Comparison of ENCODE assay signal across 40 cellular contexts in genomic region chr18:62758591-62758990, GRCh38. TPM values are rescaled to one million over a fixed set of nuclear protein-coding genes. Genes with fewer than 3 reads are reported as not detected.
DNase-seq lines count a peak whose midpoint lies in the region; ATAC-seq and TF ChIP-seq lines count a peak whose summit lies in the region.
"Had no signal": no experiment of that assay in that cellular context is flagged by ENCODE, and none has a peak within 500 bp of the region (broad histone marks: within the 10 kb centered on the region; RNA-seq: fewer than 3 reads in every experiment).

No MANE protein-coding gene starts in this region.

- peak overlapping the region; percentile 89 for H3K27ac ChIP-seq in PC-3 (ENCODE audit: low read length)
- peak overlapping the region; percentile 94 for H3K27ac ChIP-seq in iPS-18a (ENCODE audit: low read length)
- no peak overlapping the region for H3K27ac ChIP-seq in hepatocyte
- H3K27ac ChIP-seq: cardiac muscle cell, coronary artery, heart right ventricle, HL-60, neutrophil, prostate gland, right lobe of liver, WERI-Rb-1 had no signal

- DNase-seq in PC-3: no peak
- peak; percentile 46 for DNase-seq in dermis blood vessel endothelial cell
- no peak for DNase-seq in stimulated activated naive B cell treated with anti-CD40 and anti-IgM and Interleukin-4, amounts not matched to agents 10 μg/mL and 1 μg/mL and 100 μg/mL, for 72 hours
- no peak for DNase-seq in middle frontal gyrus (ENCODE audit: extremely low spot score, low spot score)
- no peak for DNase-seq in hepatocyte (ENCODE audit: low spot score)
- DNase-seq in stimulated activated naive CD4-positive, alpha-beta T cell treated with Interleukin-2 at 50 U/mL for 16 hours (lab: John Stamatoyannopoulos, UW): no peak
- DNase-seq: activated CD4-positive, alpha-beta T cell treated with anti-CD3 and anti-CD28 coated beads, Interleukin-2, amount 10 ng/mL, durations not matched to agents 24 days and 14 days; activated CD8-positive, alpha-beta memory T cell treated with anti-CD3 and anti-CD28 coated beads for 24 hours; activated effector memory CD4-positive, alpha-beta T cell treated with Interleukin-2 at 50 U/mL for 16 hours; activated T-cell treated with anti-CD3 and anti-CD28 coated beads for 4 hours; amygdala; DMS79; effector memory CD8-positive, alpha-beta T cell; foreskin melanocyte; GDM1; heart right ventricle; immature natural killer cell; left colon; mesenchymal stem cell; NCI-H1436; NCI-H2081; NCI-H345; NCI-H69; right lobe of liver; stimulated activated CD8-positive, alpha-beta memory T cell treated with anti-CD3 and anti-CD28 coated beads, Interleukin-4, amount 100 ng/mL, for 48 hours; stomach; SW 1271; T-helper 9 cell; WERI-Rb-1 had no signal

- H3K4me2 ChIP-seq in PC-3 (ENCODE audit: low read length): peak overlapping the region; percentile 81
- H3K4me2 ChIP-seq in hepatocyte: no peak overlapping the region

- peaks cover 29 to 36% of the 10 kb centered on the region in 2 donors for H3K36me3 Mint-ChIP-seq in stimulated activated naive B cell treated with anti-CD40 and anti-IgM and Interleukin-4, amounts not matched to agents 10 μg/mL and 1 μg/mL and 100 μg/mL, for 72 hours
- H3K36me3 Mint-ChIP-seq: activated naive CD4-positive, alpha-beta T cell treated with anti-CD3 and anti-CD28 coated beads, Interleukin-2, amount 50 U/mL, for 72 hours had no signal

- BruUV-seq in PC-3 (replicated peaks; lab: Mats Ljungman, UMichigan): no TSS peak

- H3K4me3 ChIP-seq in PC-3 (ENCODE audit: low read length) (peak overlapping the region; percentile 13; the same call in 1 of the 2 replicates), iPS-18a (ENCODE audit: low read length) (peak overlapping the region; percentile 43), hepatocyte (no peak overlapping the region)
- H3K4me3 ChIP-seq: cardiac muscle cell, coronary artery, heart right ventricle, prostate gland, right lobe of liver, SJCRH30, stomach had no signal

- H3K27me3 ChIP-seq in PC-3 (ENCODE audit: low read length): no peaks in the 10 kb centered on the region
- H3K27me3 ChIP-seq in iPS-18a (ENCODE audit: control insufficient read depth, insufficient read depth, low read length): no peaks in the 10 kb centered on the region
- no peaks in the 10 kb centered on the region for H3K27me3 ChIP-seq in hepatocyte
- H3K27me3 ChIP-seq: cardiac muscle cell, heart right ventricle, neutrophil, right lobe of liver, SJCRH30, stomach had no signal

- H3K36me3 ChIP-seq in ES-I3 (ENCODE audit: insufficient read depth, low read length) (no peaks in the 10 kb centered on the region), PC-3 (ENCODE audit: low read depth, low read length) (no peaks in the 10 kb centered on the region), iPS-18a (ENCODE audit: control insufficient read depth, low read depth, low read length) (no peaks in the 10 kb centered on the region), hepatocyte (replicated peaks; ENCODE audit: insufficient read depth, low read depth) (no peaks in the 10 kb centered on the region)
- H3K36me3 ChIP-seq: cardiac muscle cell, heart right ventricle, neutrophil, prostate gland, right lobe of liver, SJCRH30, stomach, WERI-Rb-1 had no signal

- intact Hi-C loops in PC-3 (cut with micrococcal nuclease): loop anchor here (2.0 kb wide), 1 partner anchor 42 kb away; no protein-coding TSS in a partner anchor

- H2AFZ ChIP-seq in PC-3 (ENCODE audit: low read length) (no peak overlapping the region), hepatocyte (no peak overlapping the region)

- H3F3A ChIP-seq in PC-3 (ENCODE audit: low read length, unreplicated experiment): peaks cover 3% of the 10 kb centered on the region

- CTCF ChIA-PET in PC-3 (lab: Charles Lee): no interaction called here

- peaks cover 50% of the 10 kb centered on the region for H3K4me1 ChIP-seq in ES-I3 (ENCODE audit: insufficient read depth, low read length)
- H3K4me1 ChIP-seq in PC-3 (ENCODE audit: insufficient read depth, low read length): peaks cover 61% of the 10 kb centered on the region
- H3K4me1 ChIP-seq in iPS-18a (ENCODE audit: control insufficient read depth, low read depth, low read length): peaks cover 75% of the 10 kb centered on the region
- no peaks in the 10 kb centered on the region for H3K4me1 ChIP-seq in hepatocyte (ENCODE audit: insufficient read depth)
- H3K4me1 ChIP-seq: prostate gland had no signal

- H3K79me2 ChIP-seq in PC-3 (ENCODE audit: low read length) (peaks cover 77% of the 10 kb centered on the region), hepatocyte (peaks cover 96% of the 10 kb centered on the region)

- no peak for ATAC-seq in PC-3
- ATAC-seq in stimulated activated naive B cell treated with anti-CD40 and anti-IgM and Interleukin-4, amounts not matched to agents 10 μg/mL and 1 μg/mL and 100 μg/mL, for 72 hours (replicated peaks): no peak
- ATAC-seq: activated naive CD4-positive, alpha-beta T cell treated with anti-CD3 and anti-CD28 coated beads, Interleukin-2, amount 50 U/mL, for 72 hours; effector memory CD8-positive, alpha-beta T cell; esophagus mucosa; heart right ventricle; HepG2; left colon; right lobe of liver had no signal

- H3K4me3 Mint-ChIP-seq in stimulated activated naive B cell treated with anti-CD40 and anti-IgM and Interleukin-4, amounts not matched to agents 10 μg/mL and 1 μg/mL and 100 μg/mL, for 72 hours: no peak overlapping the region
- H3K4me3 Mint-ChIP-seq: activated CD4-positive, alpha-beta T cell treated with anti-CD3 and anti-CD28 coated beads, Interleukin-2, amount 10 ng/mL, durations not matched to agents 24 days and 14 days; effector memory CD8-positive, alpha-beta T cell; immature natural killer cell had no signal

- H3K4me1 Mint-ChIP-seq in stimulated activated naive B cell treated with anti-CD40 and anti-IgM and Interleukin-4, amounts not matched to agents 10 μg/mL and 1 μg/mL and 100 μg/mL, for 72 hours: peaks cover 27 to 31% of the 10 kb centered on the region in 2 donors
- H3K4me1 Mint-ChIP-seq: activated CD4-positive, alpha-beta T cell treated with anti-CD3 and anti-CD28 coated beads, Interleukin-2, amount 10 ng/mL, durations not matched to agents 24 days and 14 days; immature natural killer cell had no signal

- POLR2A ChIA-PET in PC-3 (lab: Charles Lee; ENCODE audit: unreplicated experiment): interaction anchor here (0.7 kb wide), 1 partner anchor 24 kb away, joined by 5 read pairs; no protein-coding TSS in a partner anchor

- 44% methylated on average over 3 of the region's 3 CpGs for WGBS in hepatocyte (ENCODE audit: low lambda C conversion rate, missing lambda C conversion rate)

- no peaks in the 10 kb centered on the region for H3K9me3 Mint-ChIP-seq in stimulated activated naive B cell treated with anti-CD40 and anti-IgM and Interleukin-4, amounts not matched to agents 10 μg/mL and 1 μg/mL and 100 μg/mL, for 72 hours
- H3K9me3 Mint-ChIP-seq: activated CD4-positive, alpha-beta T cell treated with anti-CD3 and anti-CD28 coated beads, Interleukin-2, amount 10 ng/mL, durations not matched to agents 24 days and 14 days; activated naive CD4-positive, alpha-beta T cell treated with anti-CD3 and anti-CD28 coated beads, Interleukin-2, amount 50 U/mL, for 72 hours; effector memory CD8-positive, alpha-beta T cell; immature natural killer cell had no signal

- no peaks in the 10 kb centered on the region for H3K9me2 ChIP-seq in PC-3 (replicated peaks; ENCODE audit: low read length)
- no peaks in the 10 kb centered on the region for H3K9me2 ChIP-seq in hepatocyte (replicated peaks; ENCODE audit: insufficient read depth)

- H3K9me3 ChIP-seq in ES-I3 (ENCODE audit: control insufficient read depth, insufficient read depth, low read length): no peaks in the 10 kb centered on the region
- no peaks in the 10 kb centered on the region for H3K9me3 ChIP-seq in PC-3 (ENCODE audit: low read length)
- no peaks in the 10 kb centered on the region for H3K9me3 ChIP-seq in iPS-18a (ENCODE audit: control insufficient read depth, low read depth, low read length)
- no peaks in the 10 kb centered on the region for H3K9me3 ChIP-seq in hepatocyte (ENCODE audit: low read depth)
- H3K9me3 ChIP-seq: neutrophil, prostate gland, right lobe of liver, SJCRH30, stomach had no signal

- TF ChIP-seq CTCF in PC-3 (conservative IDR thresholded peaks at IDR 0.05; ENCODE audit: low read depth, low read length) (no peak), hepatocyte (IDR thresholded peaks at IDR 0.05; ENCODE audit: poor library complexity) (no peak)

- H3K9ac ChIP-seq in ES-I3 (ENCODE audit: low read depth, low read length) (peak overlapping the region; percentile 23), PC-3 (ENCODE audit: low read length) (peak overlapping the region; percentile 51), iPS-18a (ENCODE audit: low read length) (peak overlapping the region; percentile 64)

- H3K27ac Mint-ChIP-seq in stimulated activated naive B cell treated with anti-CD40 and anti-IgM and Interleukin-4, amounts not matched to agents 10 μg/mL and 1 μg/mL and 100 μg/mL, for 72 hours: no peak overlapping the region
- H3K27ac Mint-ChIP-seq: activated CD4-positive, alpha-beta T cell treated with anti-CD3 and anti-CD28 coated beads, Interleukin-2, amount 10 ng/mL, durations not matched to agents 24 days and 14 days; activated naive CD4-positive, alpha-beta T cell treated with anti-CD3 and anti-CD28 coated beads, Interleukin-2, amount 50 U/mL, for 72 hours; effector memory CD8-positive, alpha-beta T cell; immature natural killer cell had no signal

- no peaks in the 10 kb centered on the region for H3K27me3 Mint-ChIP-seq in stimulated activated naive B cell treated with anti-CD40 and anti-IgM and Interleukin-4, amounts not matched to agents 10 μg/mL and 1 μg/mL and 100 μg/mL, for 72 hours
- H3K27me3 Mint-ChIP-seq: activated CD4-positive, alpha-beta T cell treated with anti-CD3 and anti-CD28 coated beads, Interleukin-2, amount 10 ng/mL, durations not matched to agents 24 days and 14 days; effector memory CD8-positive, alpha-beta T cell had no signal

- no peaks in the 10 kb centered on the region for H4K20me1 ChIP-seq in PC-3 (ENCODE audit: low read length)
- peaks cover 6% of the 10 kb centered on the region for H4K20me1 ChIP-seq in hepatocyte (ENCODE audit: insufficient read depth, poor library complexity, severe bottlenecking)

RNA-seq across cellular contexts. Expression of gene PHLPP1, which starts 43.2 kb away (rescaled TPM):
- total RNA-seq in PC-3 (2014; rRNA removed) (14.1 and 22.5 TPM in 2 replicates), dermis blood vessel endothelial cell (9.4 and 10.3 TPM in 2 replicates), hepatocyte (12.6 and 14.3 TPM in 2 replicates)
- polyA plus RNA-seq in hepatocyte: 7.3 and 7.4 TPM in 2 replicates
